8 cellular contexts compared by ENCODE assay signal in genomic region chr19:47032171-47032811, GRCh38. TPM values are rescaled to one million over a fixed set of nuclear protein-coding genes. Genes with fewer than 3 reads are reported as not detected.
A peak's percentile ranks its signal among the peaks of the same experiment; 100 is the strongest.
DNase-seq lines count a peak whose midpoint lies in the region; ATAC-seq and TF ChIP-seq lines count a peak whose summit lies in the region.

No MANE protein-coding gene starts in this region.

- H2AFZ ChIP-seq in KMS-11 (ENCODE audit: low read depth) = no peak overlapping the region

- H3K27ac ChIP-seq in KMS-11 (no peak overlapping the region), liver (ENCODE audit: low read depth in 1 of 2, low read length in 2 of 2) (no peak overlapping the region)

- peaks cover 49% of the 10 kb centered on the region for H3K4me1 Mint-ChIP-seq in brain

- H3K36me3 Mint-ChIP-seq in brain = no peaks in the 10 kb centered on the region

- DNase-seq in Caki2 (ENCODE audit: low read depth) = peak; percentile 42
- peak; percentile 58 for DNase-seq in T-helper 9 cell
- peak; percentile 38 to 47 for DNase-seq in stimulated activated CD8-positive, alpha-beta memory T cell treated with anti-CD3 and anti-CD28 coated beads, Interleukin-15, amount 100 ng/mL, for 4 hours (ENCODE audit: low read depth in 2 of 2)
- no peak for DNase-seq in EL

- no peak overlapping the region for H3K27ac Mint-ChIP-seq in brain

- H3K27me3 Mint-ChIP-seq in brain = peaks cover 34% of the 10 kb centered on the region

- H3K4me1 ChIP-seq in KMS-11 (ENCODE audit: low read depth, poor library complexity, severe bottlenecking) = peaks cover 13% of the 10 kb centered on the region
- peaks cover 3 to 13% (median 8%) of the 10 kb centered on the region in 4 donors for H3K4me1 ChIP-seq in liver (ENCODE audit: control insufficient read depth in 4 of 4, insufficient read depth in 4 of 4, low read length in 3 of 4)

- in situ Hi-C loops in Caki2 (cut with HindIII; ENCODE audit: low pct_unique_long_range_greater_than_20kb, low sequenced_read_pairs) = no loop called here

- H3K4me2 ChIP-seq in KMS-11 = no peak overlapping the region

- no peaks in the 10 kb centered on the region for H4K20me1 ChIP-seq in KMS-11 (ENCODE audit: insufficient read depth)

- TF ChIP-seq RAD21 in liver (IDR thresholded peaks at IDR 0.05) = peak; percentile 66 to 74

- no peaks in the 10 kb centered on the region for H3K9me3 ChIP-seq in liver (ENCODE audit: control insufficient read depth in 4 of 4, low read length in 3 of 4)

- WGBS in liver = 18% methylated on average over 17 of the region's 17 CpGs

- H3K4me3 Mint-ChIP-seq in brain = peak overlapping the region in 1 of 5 experiments; percentile 14

- H3K36me3 ChIP-seq in KMS-11 (ENCODE audit: insufficient read depth) (no peaks in the 10 kb centered on the region), liver (ENCODE audit: control insufficient read depth in 4 of 4, insufficient read depth in 3 of 4, low read depth in 1 of 4, low read length in 3 of 4) (no peaks in the 10 kb centered on the region)

- H3K4me3 ChIP-seq in KMS-11 (IDR thresholded peaks at IDR 0.05; ENCODE audit: insufficient read depth, low read depth, low read length) = no peak overlapping the region
- no peak overlapping the region for H3K4me3 ChIP-seq in liver (ENCODE audit: low read depth in 1 of 3, low read length in 3 of 3)

- H3K79me2 ChIP-seq in KMS-11 (ENCODE audit: insufficient read depth, low read depth) = no peaks in the 10 kb centered on the region

- H3K27me3 ChIP-seq in KMS-11 (ENCODE audit: insufficient read depth, low read depth) = peaks cover 48% of the 10 kb centered on the region
- H3K27me3 ChIP-seq in liver (ENCODE audit: control insufficient read depth in 4 of 4, insufficient read depth in 4 of 4, low read length in 3 of 4) = no peaks in the 10 kb centered on the region

- peaks cover 0 to 3% (median 0%) of the 10 kb centered on the region in 5 experiments for H3K9me3 Mint-ChIP-seq in brain

- ATAC-seq in GM18519 (IDR thresholded peaks at IDR 0.05; ENCODE audit: low FRiP score, unreplicated experiment) = no peak

- TF ChIP-seq CTCF in KMS-11 (conservative IDR thresholded peaks at IDR 0.05; ENCODE audit: low read depth, low read length) (peak; percentile 89), brain (conservative IDR thresholded peaks at IDR 0.05) (peak; percentile 74 to 85), liver (IDR thresholded peaks at IDR 0.05; ENCODE audit: low read depth, low read length, missing input control) (peak; percentile 58)

- H3K9ac ChIP-seq in KMS-11 (no peak overlapping the region), liver (ENCODE audit: low read depth in 1 of 2, low read length in 2 of 2) (no peak overlapping the region)

TF ChIP-seq in liver, 16 proteins besides CTCF, POLR2A, EP300 and RAD21:
- TF ChIP-seq JUND (IDR thresholded peaks at IDR 0.05) (no peak), EGR1 (IDR thresholded peaks at IDR 0.05; ENCODE audit: low read depth in 2 of 2) (no peak), SP1 (IDR thresholded peaks at IDR 0.05) (no peak), RXRA (IDR thresholded peaks at IDR 0.05) (no peak), FOXA1 (IDR thresholded peaks at IDR 0.05) (no peak), GABPA (IDR thresholded peaks at IDR 0.05 in 1 of 2, conservative IDR thresholded peaks at IDR 0.05 in 1 of 2) (no peak), FOXA2 (IDR thresholded peaks at IDR 0.05) (no peak)

RNA-seq across cellular contexts. Expression of gene NPAS1, which starts 12.7 kb away (rescaled TPM):
- 2.8 and 3.1 TPM in 2 replicates for total RNA-seq in Caki2 (2014; rRNA removed; shearing (Covaris generic); ENCODE audit: low replicate concordance)
- polyA plus RNA-seq in brain (ENCODE audit: insufficient read depth, low read depth, low replicate concordance) (6.0 TPM), liver (under 1 TPM in 1 of 2 donors, not detected in 1; 0.22 TPM)
- total RNA-seq in liver = not detected

RNA-seq across cellular contexts. Expression of gene TMEM160, which starts 16.1 kb away (rescaled TPM):
- 78.1 and 102 TPM in 2 replicates for total RNA-seq in Caki2 (2014; rRNA removed; shearing (Covaris generic); ENCODE audit: low replicate concordance)
- polyA plus RNA-seq in brain (ENCODE audit: insufficient read depth, low read depth, low replicate concordance) (53.6 TPM), liver (10 to 100 TPM; 32.1 to 49.2 TPM)
- total RNA-seq in liver = 10 to 100 TPM; 11.5 to 12.4 TPM
